Comparison of ENCODE assay signal across 11 cellular contexts in genomic region chr7:16563281-16564022, GRCh38. TPM values are rescaled to one million over a fixed set of nuclear protein-coding genes. Genes with fewer than 3 reads are reported as not detected.
DNase-seq lines count a peak whose midpoint lies in the region; ATAC-seq and TF ChIP-seq lines count a peak whose summit lies in the region.
"Had no signal": no experiment of that assay in that cellular context is flagged by ENCODE, and none has a peak within 500 bp of the region (broad histone marks: within the 10 kb centered on the region; RNA-seq: fewer than 3 reads in every experiment).

No MANE protein-coding gene starts in this region.

- H3K27me3 ChIP-seq in BLaER1 treated with 17β-estradiol and CSF1 and Interleukin-3, amounts not matched to agents 10 nM and 100 nM: no peaks in the 10 kb centered on the region

- no peak overlapping the region for H3K27ac Mint-ChIP-seq in endothelial cell (ENCODE audit: unreplicated experiment)

- no peak overlapping the region for H3K27ac ChIP-seq in BLaER1 treated with 17β-estradiol and CSF1 and Interleukin-3, amounts not matched to agents 10 nM and 100 nM

- ATAC-seq in GM19452 (IDR thresholded peaks at IDR 0.05; ENCODE audit: unreplicated experiment) (peak; percentile 59), HG03378 (IDR thresholded peaks at IDR 0.05; ENCODE audit: unreplicated experiment) (peak; percentile 79), HG03439 (IDR thresholded peaks at IDR 0.05; ENCODE audit: unreplicated experiment) (no peak), GM19328 (IDR thresholded peaks at IDR 0.05; ENCODE audit: unreplicated experiment) (no peak)

- H3K4me1 Mint-ChIP-seq in endothelial cell (ENCODE audit: unreplicated experiment): no peaks in the 10 kb centered on the region

- H3K36me3 ChIP-seq in BLaER1 treated with 17β-estradiol and CSF1 and Interleukin-3, amounts not matched to agents 10 nM and 100 nM: no peaks in the 10 kb centered on the region

- peak; percentile 35 for DNase-seq in astrocyte of the spinal cord (ENCODE audit: low read depth, low spot score)
- DNase-seq in endothelial cell (ENCODE audit: low spot score): no peak
- no peak for DNase-seq in NCI-H748 treated with DMSO at 0.1 percent for 48 hours (lab: John Stamatoyannopoulos, UW)
- DNase-seq: NCI-H1105; stimulated activated CD4-positive, alpha-beta T cell treated with anti-CD3 and anti-CD28 coated beads, Interleukin-4, amount 100 ng/mL, for 4 hours had no signal

- H3K27me3 Mint-ChIP-seq in endothelial cell (ENCODE audit: unreplicated experiment): no peaks in the 10 kb centered on the region

- in situ Hi-C loops in astrocyte of the spinal cord (cut with HindIII; ENCODE audit: low sequenced_read_pairs): no loop called here

- peaks cover 0 to 15% (median 5%) of the 10 kb centered on the region in 10 experiments; a peak in 11 of 20 replicates for H3K4me1 ChIP-seq in BLaER1 treated with 17β-estradiol and CSF1 and Interleukin-3, amounts not matched to agents 10 nM and 100 nM

- H4K20me1 ChIP-seq in BLaER1 treated with 17β-estradiol and CSF1 and Interleukin-3, amounts not matched to agents 10 nM and 100 nM: no peaks in the 10 kb centered on the region

- no peak overlapping the region for H3K9ac ChIP-seq in BLaER1 treated with 17β-estradiol and CSF1 and Interleukin-3, amounts not matched to agents 10 nM and 100 nM

- TF ChIP-seq CTCF in astrocyte of the spinal cord (IDR thresholded peaks at IDR 0.05; ENCODE audit: low read depth, low read length): no peak
- TF ChIP-seq CTCF in endothelial cell (IDR thresholded peaks at IDR 0.05; ENCODE audit: unreplicated experiment): no peak

- H3K36me3 Mint-ChIP-seq in endothelial cell (ENCODE audit: low read depth, unreplicated experiment): no peaks in the 10 kb centered on the region

- H3K4me3 Mint-ChIP-seq in endothelial cell (ENCODE audit: unreplicated experiment): no peak overlapping the region

- H3K4me3 ChIP-seq in BLaER1 treated with 17β-estradiol and CSF1 and Interleukin-3, amounts not matched to agents 10 nM and 100 nM: no peak overlapping the region
- no peak overlapping the region for H3K4me3 ChIP-seq in astrocyte of the spinal cord (ENCODE audit: low read depth, low read length)

- no peaks in the 10 kb centered on the region for H3K9me3 Mint-ChIP-seq in endothelial cell (ENCODE audit: unreplicated experiment)

- H3K9me3 ChIP-seq in BLaER1 treated with 17β-estradiol and CSF1 and Interleukin-3, amounts not matched to agents 10 nM and 100 nM (replicated peaks in 1 of 11): no peaks in the 10 kb centered on the region

- H3K4me2 ChIP-seq in BLaER1 treated with 17β-estradiol and CSF1 and Interleukin-3, amounts not matched to agents 10 nM and 100 nM: peak overlapping the region; percentile 17 to 47 (median 41); a peak in 18 of 22 replicates

RNA-seq across cellular contexts. Expression of gene LRRC72, which starts 36.8 kb away (rescaled TPM):
- total RNA-seq in endothelial cell (ENCODE audit: unreplicated experiment): not detected
- total RNA-seq: Daoy had no signal

Comparison
In these comparisons a context has a peak if more than half of its experiments do, and no peak if none do; other contexts are left out.
1. ATAC-seq: peak in GM19452 (single experiment) and HG03378 (single experiment); none in HG03439 (single experiment) and GM19328 (single experiment).